Comparison of ENCODE assay signal across 10 cellular contexts in the genomic region with DNA sequence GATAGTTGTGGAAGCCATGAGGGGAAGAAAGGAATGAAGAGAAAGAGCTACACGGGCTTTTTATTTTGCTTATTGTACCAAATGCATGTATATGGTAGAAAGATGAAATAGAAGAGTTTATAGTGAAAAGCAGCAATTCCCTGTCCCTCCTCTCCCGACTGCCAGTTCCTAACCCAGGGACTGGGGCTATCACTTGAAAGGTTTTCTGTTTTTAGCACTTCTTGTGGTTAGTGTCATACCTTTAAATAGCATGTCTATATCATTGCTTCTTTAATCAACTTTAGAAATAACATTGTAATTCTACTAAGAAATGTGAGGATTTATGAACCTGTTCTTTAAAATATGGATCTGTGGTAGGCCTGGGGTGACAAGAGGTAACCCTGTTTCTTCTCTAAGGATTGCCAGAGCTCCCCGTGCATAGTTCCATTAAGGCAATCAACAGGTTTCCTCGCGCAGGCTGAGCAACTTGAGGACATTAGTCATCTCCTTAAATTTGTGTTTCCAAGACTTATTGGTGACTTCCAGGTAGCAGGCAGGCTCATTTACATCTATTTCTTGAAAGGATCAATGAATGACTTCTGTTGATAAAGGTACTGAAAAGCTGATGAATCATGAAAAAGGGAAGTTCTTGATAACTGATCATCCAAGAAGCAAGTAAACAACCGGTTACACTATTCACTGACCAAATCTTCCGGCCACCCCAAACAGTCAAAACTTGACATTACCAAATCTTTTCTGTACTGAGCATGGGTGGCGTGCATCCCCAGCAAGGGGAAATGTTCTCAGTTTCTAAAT. TPM values are rescaled to one million over a fixed set of nuclear protein-coding genes. Genes with fewer than 3 reads are reported as not detected.
A peak's percentile ranks its signal among the peaks of the same experiment; 100 is the strongest.
DNase-seq lines count a peak whose midpoint lies in the region; ATAC-seq and TF ChIP-seq lines count a peak whose summit lies in the region.
"Had no signal": no experiment of that assay in that cellular context is flagged by ENCODE, and none has a peak within 500 bp of the region (broad histone marks: within the 10 kb centered on the region; RNA-seq: fewer than 3 reads in every experiment).

No MANE protein-coding gene starts in this region.

- peak overlapping the region; percentile 88 for H3K27ac Mint-ChIP-seq in stimulated activated naive CD8-positive, alpha-beta T cell treated with anti-CD3 and anti-CD28 coated beads, Interleukin-15, Interleukin-2, amounts not matched to agents 100 ng/mL and 50 ng/mL, for 24 hours

- H3K27me3 Mint-ChIP-seq in stimulated activated naive CD8-positive, alpha-beta T cell treated with anti-CD3 and anti-CD28 coated beads, Interleukin-15, Interleukin-2, amounts not matched to agents 100 ng/mL and 50 ng/mL, for 24 hours, result no peaks in the 10 kb centered on the region

- POLR2A ChIA-PET in OCI-LY7 (lab: Charles Lee), result interaction anchor here (0.6 to 1.5 kb wide), 2 partner anchors 11 to 119 kb away, joined by 3 read pairs; no protein-coding TSS in a partner anchor

- H3K4me1 Mint-ChIP-seq in stimulated activated naive CD8-positive, alpha-beta T cell treated with anti-CD3 and anti-CD28 coated beads, Interleukin-15, Interleukin-2, amounts not matched to agents 100 ng/mL and 50 ng/mL, for 24 hours (ENCODE audit: low read depth), result peaks cover 33% of the 10 kb centered on the region

- peaks cover 4% of the 10 kb centered on the region for H3K9me3 Mint-ChIP-seq in stimulated activated naive CD8-positive, alpha-beta T cell treated with anti-CD3 and anti-CD28 coated beads, Interleukin-15, Interleukin-2, amounts not matched to agents 100 ng/mL and 50 ng/mL, for 24 hours

- intact Hi-C loops in left ventricle myocardium superior (cut with micrococcal nuclease) (no loop called here), Right ventricle myocardium inferior (cut with DNase I) (no loop called here), OCI-LY7 (cut with micrococcal nuclease; ENCODE audit: unreplicated experiment) (no loop called here)

- no peaks in the 10 kb centered on the region for H4K20me1 ChIP-seq in OCI-LY7 (ENCODE audit: insufficient read depth, low read length)

- H3K36me3 ChIP-seq in OCI-LY7 (ENCODE audit: insufficient read depth, low read length), result no peaks in the 10 kb centered on the region
- H3K36me3 ChIP-seq: BE2C, spleen had no signal

- CTCF ChIA-PET in OCI-LY7 (lab: Charles Lee; ENCODE audit: unreplicated experiment), result no interaction called here

- H2AFZ ChIP-seq in OCI-LY7 (ENCODE audit: low read length), result peak overlapping the region; percentile 28; the same call in 1 of the 2 replicates

- no peaks in the 10 kb centered on the region for H3K4me1 ChIP-seq in OCI-LY7 (ENCODE audit: insufficient read depth, low read length, poor library complexity, severe bottlenecking)
- H3K4me1 ChIP-seq: spleen had no signal

- no peak overlapping the region for H3K27ac ChIP-seq in OCI-LY7 (ENCODE audit: low read depth, low read length, poor library complexity, severe bottlenecking)
- H3K27ac ChIP-seq: spleen had no signal

- no peaks in the 10 kb centered on the region for H3K9me2 ChIP-seq in OCI-LY7 (ENCODE audit: insufficient read depth, low read length)

- no peak for TF ChIP-seq CTCF in OCI-LY7 (conservative IDR thresholded peaks at IDR 0.05; ENCODE audit: low read length)

- peak overlapping the region; percentile 49 for H3K4me3 Mint-ChIP-seq in stimulated activated naive CD8-positive, alpha-beta T cell treated with anti-CD3 and anti-CD28 coated beads, Interleukin-15, Interleukin-2, amounts not matched to agents 100 ng/mL and 50 ng/mL, for 24 hours

- H3K4me3 ChIP-seq in OCI-LY7 (ENCODE audit: low read depth, low read length, poor library complexity, severe bottlenecking), result no peak overlapping the region
- H3K4me3 ChIP-seq: spleen had no signal

- no peak overlapping the region for H3K4me2 ChIP-seq in OCI-LY7 (ENCODE audit: low read length)

- no peaks in the 10 kb centered on the region for H3K36me3 Mint-ChIP-seq in stimulated activated naive CD8-positive, alpha-beta T cell treated with anti-CD3 and anti-CD28 coated beads, Interleukin-15, Interleukin-2, amounts not matched to agents 100 ng/mL and 50 ng/mL, for 24 hours (ENCODE audit: low read depth)

- H3K9me3 ChIP-seq in OCI-LY7 (ENCODE audit: low read length), result no peaks in the 10 kb centered on the region
- H3K9me3 ChIP-seq: BE2C, spleen had no signal

- ATAC-seq in left ventricle myocardium superior (peak; percentile 42), Right ventricle myocardium inferior (no peak), HG02798 (IDR thresholded peaks at IDR 0.05; ENCODE audit: poor library complexity, unreplicated experiment) (peak; percentile 97)

- no peaks in the 10 kb centered on the region for H3K79me2 ChIP-seq in OCI-LY7 (ENCODE audit: insufficient read depth, low read depth, low read length)

- no peak for DNase-seq in left ventricle myocardium superior
- DNase-seq in Right ventricle myocardium inferior (ENCODE audit: missing footprints), result no peak
- no peak for DNase-seq in OCI-LY7 (ENCODE audit: low spot score)
- DNase-seq in superior temporal gyrus (ENCODE audit: extremely low spot score), result no peak
- DNase-seq in NCI-H1436 (lab: John Stamatoyannopoulos, UW), result no peak
- DNase-seq in NCI-H226, result no peak
- DNase-seq: BE2C, spleen had no signal

- no TSS peak for BruUV-seq in OCI-LY7 (replicated peaks; lab: Mats Ljungman, UMichigan)

RNA-seq across cellular contexts. Expression of gene S1PR1, which starts 37.8 kb away (rescaled TPM):
- total RNA-seq in left ventricle myocardium superior, result 58.1 TPM
- total RNA-seq in Right ventricle myocardium inferior, result 58.5 TPM
- total RNA-seq in OCI-LY7 (2014; rRNA removed; shearing (Covaris generic)), result 0.41 and 1.1 TPM in 2 replicates
- 0.13 TPM in 1 of 2 replicates, not detected in the other for total RNA-seq in OCI-LY7 (2022)

Comparison
In these comparisons a context has a peak if more than half of its experiments do, and no peak if none do; other contexts are left out.
1. RNA of gene S1PR1, which starts 37.8 kb away (total RNA-seq): 58.5 TPM in Right ventricle myocardium inferior (single experiment) and 58.1 TPM in left ventricle myocardium superior (single experiment); 0.13 to 1.1 TPM in OCI-LY7; every median in the first group is over 10 times any median in the second.